Comparison of ENCODE assay signal across 28 cellular contexts in genomic region chr4:177964693-177965168, GRCh38.
DNase-seq lines count a peak whose midpoint lies in the region; ATAC-seq, FAIRE-seq and TF ChIP-seq lines count a peak whose summit lies in the region.
"Had no signal": no experiment of that assay in that cellular context is flagged by ENCODE, and none has a peak within 500 bp of the region (broad histone marks: within the 10 kb centered on the region; RNA-seq: fewer than 3 reads in every experiment).

No MANE protein-coding gene starts in this region.

- TF ChIP-seq CTCF in keratinocyte (optimal IDR thresholded peaks at IDR 0.05 in 1 of 3, IDR thresholded peaks at IDR 0.05 in 1 of 3, conservative IDR thresholded peaks at IDR 0.05 in 1 of 3; ENCODE audit: extremely low read depth in 1 of 3, insufficient read depth in 2 of 3, low read length in 3 of 3), result no peak

- peak overlapping the region in 2 of 3 experiments; percentile 34 to 38 for H3K4me3 ChIP-seq in keratinocyte (ENCODE audit: control insufficient read depth in 2 of 3, extremely low read depth in 1 of 3, insufficient read depth in 2 of 3, low read depth in 1 of 3, low read length in 3 of 3)
- H3K4me3 ChIP-seq: heart right ventricle, right atrium auricular region, suprapubic skin had no signal

- dilution Hi-C loops in keratinocyte (cut with MboI; ENCODE audit: extremely low pct_ligation_motif_present, low sequenced_read_pairs), result no loop called here

- H3K9ac ChIP-seq in keratinocyte (ENCODE audit: control insufficient read depth, extremely low read depth, insufficient read depth, low read length), result no peak overlapping the region
- H3K9ac ChIP-seq: parathyroid adenoma had no signal

- H2AFZ ChIP-seq in keratinocyte (ENCODE audit: control insufficient read depth, low read length), result peak overlapping the region; percentile 73
- H2AFZ ChIP-seq: parathyroid adenoma had no signal

- no peaks in the 10 kb centered on the region for H3K9me1 ChIP-seq in keratinocyte (ENCODE audit: control insufficient read depth, extremely low read depth, insufficient read depth, low read length)

- peaks cover 18% of the 10 kb centered on the region for H3K4me1 ChIP-seq in keratinocyte (ENCODE audit: control insufficient read depth, extremely low read depth, insufficient read depth, low read length)
- H3K4me1 ChIP-seq: heart right ventricle, parathyroid adenoma, right atrium auricular region, suprapubic skin had no signal

- H3K4me2 ChIP-seq in keratinocyte (ENCODE audit: control insufficient read depth, extremely low read depth, insufficient read depth, low read depth, low read length), result peak overlapping the region; percentile 80

- no peaks in the 10 kb centered on the region for H3K79me2 ChIP-seq in keratinocyte (ENCODE audit: control insufficient read depth, insufficient read depth, low read length)
- H3K79me2 ChIP-seq: parathyroid adenoma had no signal

- no peaks in the 10 kb centered on the region for H3K27me3 ChIP-seq in keratinocyte (ENCODE audit: control insufficient read depth, extremely low read depth, insufficient read depth, low read length)
- H3K27me3 ChIP-seq: heart right ventricle, right atrium auricular region, suprapubic skin had no signal

- no peak for ATAC-seq in HG03565 (IDR thresholded peaks at IDR 0.05; ENCODE audit: unreplicated experiment)
- ATAC-seq in GM21723 (IDR thresholded peaks at IDR 0.05; ENCODE audit: unreplicated experiment), result no peak
- ATAC-seq in HG02870 (IDR thresholded peaks at IDR 0.05; ENCODE audit: unreplicated experiment), result no peak
- ATAC-seq: activated CD4-positive, alpha-beta T cell treated with anti-CD3 and anti-CD28 coated beads for 36 hours; activated naive CD8-positive, alpha-beta T cell treated with anti-CD3 and anti-CD28 coated beads, Interleukin-2, amount 50 U/mL, for 24 hours; activated T-cell treated with anti-CD3 and anti-CD28 coated beads, Interleukin-2, amount 50 U/mL, for 4 hours; heart right ventricle; left cardiac atrium; stimulated activated effector memory CD8-positive, alpha-beta T cell treated with anti-CD3 and anti-CD28 coated beads, Interleukin-12 subunit alpha, Interleukin-12 subunit beta, amount 100 ng/mL, for 72 hours had no signal

- H3K36me3 ChIP-seq in keratinocyte (ENCODE audit: control insufficient read depth in 2 of 2, extremely low read depth in 1 of 2, insufficient read depth in 2 of 2, low read length in 2 of 2), result no peaks in the 10 kb centered on the region
- H3K36me3 ChIP-seq: heart right ventricle, right atrium auricular region, suprapubic skin had no signal

- H3K27ac ChIP-seq in keratinocyte (ENCODE audit: control insufficient read depth, insufficient read depth, low read length), result peak overlapping the region; percentile 77
- H3K27ac ChIP-seq: heart right ventricle, parathyroid adenoma, right atrium auricular region, suprapubic skin had no signal

- no peaks in the 10 kb centered on the region for H4K20me1 ChIP-seq in keratinocyte (ENCODE audit: control insufficient read depth, extremely low read depth, insufficient read depth, low read length)

- no peaks in the 10 kb centered on the region for H3K9me3 ChIP-seq in keratinocyte (ENCODE audit: control insufficient read depth, low read depth, low read length)
- H3K9me3 ChIP-seq: heart right ventricle, right atrium auricular region, suprapubic skin had no signal

- FAIRE-seq in RCC 7860 (lab: Jason Lieb, UNC) (peak; percentile 94), keratinocyte (lab: Jason Lieb, UNC) (peak; percentile 20)
- FAIRE-seq: endothelial cell of umbilical vein had no signal

- DNase-seq in HCEC 1CT, result peak; percentile 50
- peak; percentile 81 for DNase-seq in RCC 7860 (ENCODE audit: low spot score)
- DNase-seq in dedifferentiated amniotic fluid mesenchymal stem cell (ENCODE audit: extremely low spot score), result peak; percentile 39
- DNase-seq in keratinocyte (ENCODE audit: low read depth, low spot score), result no peak
- DNase-seq in T1000 (lab: John Stamatoyannopoulos, UW), result no peak
- DNase-seq: activated CD4-positive, alpha-beta T cell treated with anti-CD3 and anti-CD28 coated beads for 36 hours; activated naive CD8-positive, alpha-beta T cell treated with anti-CD3 and anti-CD28 coated beads, Interleukin-2, amount 50 U/mL, for 24 hours; activated T-cell treated with anti-CD3 and anti-CD28 coated beads, Interleukin-2, amount 50 U/mL, for 4 hours; C1 segment of cervical spinal cord; cerebellar nuclear complex; COR-L47; DMS79; heart right ventricle; KBM-7; left cardiac atrium; NCI-H1417 treated with DMSO at 0.1 percent for 48 hours; NCI-H2081 treated with DMSO at 0.1 percent for 48 hours; NCI-H226; stimulated activated CD4-positive, alpha-beta T cell treated with anti-CD3 and anti-CD28 coated beads, Interleukin-4, amount 100 ng/mL, for 24 hours; T-helper 2 cell had no signal

Comparison
In these comparisons a context has a peak if more than half of its experiments do, and no peak if none do; other contexts are left out.
1. DNase-seq: peak in HCEC 1CT (single experiment), RCC 7860 (single experiment) and dedifferentiated amniotic fluid mesenchymal stem cell (single experiment); none in keratinocyte (single experiment) and T1000 (single experiment).